Comparison of ENCODE assay signal across 1 cellular context in genomic region chr19:11076792-11077191, GRCh38.
TF ChIP-seq lines count a peak whose summit lies in the region.

No MANE protein-coding gene starts in this region.

TF ChIP-seq in K562, 482 proteins besides CTCF, POLR2A, EP300 and RAD21:
- 0 out of 2 replicates have a peak, but pooled peaks have one; percentile 24 for TF ChIP-seq CEBPB (tag; IDR thresholded peaks at IDR 0.05)
